ENCODE assay signal across 23 cellular contexts in genomic region chr5:29498412-29498811, GRCh38.
DNase-seq lines count a peak whose midpoint lies in the region; ATAC-seq and TF ChIP-seq lines count a peak whose summit lies in the region.
"Had no signal": no experiment of that assay in that cellular context is flagged by ENCODE, and none has a peak within 500 bp of the region (broad histone marks: within the 10 kb centered on the region; RNA-seq: fewer than 3 reads in every experiment).

No MANE protein-coding gene starts in this region.

- H3K79me1 ChIP-seq in neuronal stem cell (ENCODE audit: low read depth, low read length) = no peaks in the 10 kb centered on the region

- intact Hi-C loops in upper lobe of right lung (cut with DNase I) (no loop called here), left cardiac atrium (cut with DNase I) (no loop called here)

- peak overlapping the region in 1 of 2 donors; percentile 67 for H3K4me3 ChIP-seq in neuronal stem cell (ENCODE audit: low read length in 2 of 2)
- no peak overlapping the region for H3K4me3 ChIP-seq in upper lobe of right lung
- no peak overlapping the region for H3K4me3 ChIP-seq in H7 (ENCODE audit: insufficient read depth, low read depth, low read length)
- H3K4me3 ChIP-seq: A549; BLaER1 treated with 17β-estradiol and CSF1 and Interleukin-3, amounts not matched to agents 10 nM and 100 nM; GM12878; GM23338 had no signal

- no peak overlapping the region for H3K4me3 Mint-ChIP-seq in chondrocyte (ENCODE audit: unreplicated experiment)
- H3K4me3 Mint-ChIP-seq: CD14-positive monocyte; CD4-positive, alpha-beta T cell; CD8-positive, alpha-beta memory T cell; GM23338 had no signal

- H3K36me3 Mint-ChIP-seq in chondrocyte (ENCODE audit: low read depth) = no peaks in the 10 kb centered on the region
- H3K36me3 Mint-ChIP-seq: CD14-positive monocyte; CD8-positive, alpha-beta memory T cell had no signal

- peaks cover 44% of the 10 kb centered on the region for H3K9me3 Mint-ChIP-seq in chondrocyte (ENCODE audit: low read depth)

- no peaks in the 10 kb centered on the region for H3K4me1 Mint-ChIP-seq in chondrocyte (ENCODE audit: low read depth)
- H3K4me1 Mint-ChIP-seq: CD14-positive monocyte; CD8-positive, alpha-beta memory T cell had no signal

- no peak overlapping the region for H2BK12ac ChIP-seq in neuronal stem cell (ENCODE audit: low read length)

- H3K23ac ChIP-seq in neuronal stem cell (ENCODE audit: low read depth, low read length, poor library complexity) = peak overlapping the region; percentile 11

- ATAC-seq in upper lobe of right lung (peak; percentile 20), left cardiac atrium (no peak)
- ATAC-seq: A549, GM12878, GM23338 had no signal

- H4K8ac ChIP-seq in neuronal stem cell (ENCODE audit: low read depth, low read length) = no peak overlapping the region

- H2BK120ac ChIP-seq in neuronal stem cell (ENCODE audit: low read depth, low read length) = no peak overlapping the region

- H4K91ac ChIP-seq in neuronal stem cell (ENCODE audit: low read depth, low read length, poor library complexity) = no peak overlapping the region

- no peak overlapping the region for H2BK15ac ChIP-seq in neuronal stem cell (ENCODE audit: low read length)

- H3K4me1 ChIP-seq in neuronal stem cell (ENCODE audit: control insufficient read depth in 2 of 2, insufficient read depth in 1 of 2, low read depth in 1 of 2, low read length in 2 of 2) (no peaks in the 10 kb centered on the region), upper lobe of right lung (no peaks in the 10 kb centered on the region)
- H3K4me1 ChIP-seq: A549; BE2C; BLaER1 treated with 17β-estradiol and CSF1 and Interleukin-3, amounts not matched to agents 10 nM and 100 nM had no signal

- H3K9me3 ChIP-seq in neuronal stem cell (replicated peaks in 1 of 2; ENCODE audit: control insufficient read depth in 2 of 2, insufficient read depth in 1 of 2, low read depth in 1 of 2, low read length in 2 of 2) (peaks cover 0 to 7% of the 10 kb centered on the region in 2 donors), upper lobe of right lung (no peaks in the 10 kb centered on the region)
- H3K9me3 ChIP-seq: BE2C had no signal

- H3K4me2 ChIP-seq in neuronal stem cell (ENCODE audit: insufficient read depth, low read length, poor library complexity, severe bottlenecking) = no peak overlapping the region
- H3K4me2 ChIP-seq: A549; BLaER1 treated with 17β-estradiol and CSF1 and Interleukin-3, amounts not matched to agents 10 nM and 100 nM; GM23338 had no signal

- H3K14ac ChIP-seq in neuronal stem cell (ENCODE audit: low read length) = no peak overlapping the region

- H2AK5ac ChIP-seq in neuronal stem cell (ENCODE audit: low read depth, low read length) = no peak overlapping the region

- no peak overlapping the region for H3K4ac ChIP-seq in neuronal stem cell (ENCODE audit: low read length)

- H2AFZ ChIP-seq in neuronal stem cell (ENCODE audit: low read length) = no peak overlapping the region
- H2AFZ ChIP-seq: GM23338 had no signal

- H3K27ac ChIP-seq in neuronal stem cell (replicated peaks; ENCODE audit: low read length) = no peak overlapping the region
- no peak overlapping the region for H3K27ac ChIP-seq in upper lobe of right lung
- H3K27ac ChIP-seq: A549; BLaER1 treated with 17β-estradiol and CSF1 and Interleukin-3, amounts not matched to agents 10 nM and 100 nM had no signal

- H3K27me3 Mint-ChIP-seq in chondrocyte (ENCODE audit: low read depth) = no peaks in the 10 kb centered on the region
- H3K27me3 Mint-ChIP-seq: CD4-positive, alpha-beta T cell; CD8-positive, alpha-beta memory T cell had no signal

- peak; percentile 3 for DNase-seq in UCSD-AML1 (lab: John Stamatoyannopoulos, UW; ENCODE audit: unreplicated experiment)
- DNase-seq in chondrocyte (ENCODE audit: low spot score) = peak; percentile 58
- DNase-seq in neuronal stem cell (ENCODE audit: low spot score) = no peak
- no peak for DNase-seq in upper lobe of right lung
- DNase-seq in left cardiac atrium = no peak
- no peak for DNase-seq in H7
- DNase-seq in NCI-H526 (lab: John Stamatoyannopoulos, UW) = no peak
- DNase-seq: 8988T; ACHN; AML-193; BE2C; CD4-positive, alpha-beta T cell; CD8-positive, alpha-beta memory T cell; DMS 273 treated with DMSO at 0.1 percent for 48 hours; DMS79; EL; GDM1; HCEC 1CT had no signal

- TF ChIP-seq CTCF in chondrocyte (IDR thresholded peaks at IDR 0.05) (no peak), upper lobe of right lung (IDR thresholded peaks at IDR 0.05) (no peak)

- no peak overlapping the region for H3K27ac Mint-ChIP-seq in chondrocyte (ENCODE audit: unreplicated experiment)
- H3K27ac Mint-ChIP-seq: CD14-positive monocyte; CD4-positive, alpha-beta T cell; CD8-positive, alpha-beta memory T cell; GM23338 had no signal

- H3K27me3 ChIP-seq in neuronal stem cell (ENCODE audit: control insufficient read depth in 3 of 3, insufficient read depth in 3 of 3, low read depth in 1 of 3, low read length in 3 of 3) (no peaks in the 10 kb centered on the region), upper lobe of right lung (no peaks in the 10 kb centered on the region), H7 (ENCODE audit: control insufficient read depth, insufficient read depth, low read length) (no peaks in the 10 kb centered on the region)
- H3K27me3 ChIP-seq: BE2C; BLaER1 treated with 17β-estradiol and CSF1 and Interleukin-3, amounts not matched to agents 10 nM and 100 nM had no signal

- no peak overlapping the region for H3K9ac ChIP-seq in neuronal stem cell (ENCODE audit: low read depth, low read length, poor library complexity)
- H3K9ac ChIP-seq: BLaER1 treated with 17β-estradiol and CSF1 and Interleukin-3, amounts not matched to agents 10 nM and 100 nM had no signal

- no CpG with 5 or more reads among the region's 2 CpGs for WGBS in neuronal stem cell (ENCODE audit: extremely low coverage in 2 of 2, insufficient read length in 2 of 2, insufficient replicate concordance in 1 of 2), 2 donors

- no peak overlapping the region for H2BK5ac ChIP-seq in neuronal stem cell (ENCODE audit: low read length)

- H3K18ac ChIP-seq in neuronal stem cell (ENCODE audit: low read length) = no peak overlapping the region

- H3K36me3 ChIP-seq in neuronal stem cell (replicated peaks in 1 of 2; ENCODE audit: control insufficient read depth in 2 of 2, insufficient read depth in 2 of 2, low read length in 2 of 2) (no peaks in the 10 kb centered on the region), upper lobe of right lung (no peaks in the 10 kb centered on the region), H7 (replicated peaks; ENCODE audit: control insufficient read depth, insufficient read depth, low read length) (no peaks in the 10 kb centered on the region)
- H3K36me3 ChIP-seq: BE2C; BLaER1 treated with 17β-estradiol and CSF1 and Interleukin-3, amounts not matched to agents 10 nM and 100 nM had no signal

Comparison
In these comparisons a context has a peak if more than half of its experiments do, and no peak if none do; other contexts are left out.
1. DNase-seq: peak in UCSD-AML1 (single experiment) and chondrocyte (single experiment); none in neuronal stem cell (single experiment), upper lobe of right lung (single experiment), left cardiac atrium (single experiment), H7 (single experiment) and NCI-H526 (0 of 2).